14 cellular contexts compared by ENCODE assay signal in genomic region chr18:35923939-35924338, GRCh38.
"Had no signal": no experiment of that assay in that cellular context is flagged by ENCODE, and none has a peak within 500 bp of the region (broad histone marks: within the 10 kb centered on the region; RNA-seq: fewer than 3 reads in every experiment).

No MANE protein-coding gene starts in this region.

- H3K27me3 ChIP-seq: brain microvascular endothelial cell, vagina had no signal

- FAIRE-seq: endothelial cell of umbilical vein had no signal

- ATAC-seq: natural killer cell treated with Interleukin-12 subunit alpha and Interleukin-12 subunit beta and Interleukin-15 and Interleukin-18, amount 100 ng/mL, for 72 hours; stimulated activated memory B cell treated with anti-CD40 and anti-IgM and Interleukin-4, amounts not matched to agents 10 μg/mL and 1 μg/mL and 100 μg/mL, for 72 hours had no signal

- H3K4me3 ChIP-seq: coronary artery, tibial artery, vagina had no signal

- H3K36me3 ChIP-seq: brain microvascular endothelial cell, tibial artery, vagina had no signal

- H3K9me3 ChIP-seq: tibial artery, vagina had no signal

- H3K27ac ChIP-seq: brain microvascular endothelial cell, coronary artery, tibial artery, vagina had no signal

- DNase-seq: activated CD4-positive, CD25-positive, alpha-beta regulatory T cell treated with anti-CD3 and anti-CD28 coated beads, Interleukin-2, amount 50 U/mL, for 72 hours; activated naive CD8-positive, alpha-beta T cell treated with anti-CD3 and anti-CD28 coated beads for 36 hours; amygdala; brain microvascular endothelial cell; foreskin fibroblast; glutamatergic neuron; hypothalamus; stimulated activated CD4-positive, alpha-beta T cell treated with anti-CD3 and anti-CD28 coated beads, Interleukin-12 subunit alpha, Interleukin-12 subunit beta, amount 100 ng/mL, for 4 hours; tibial artery had no signal

- H3K4me1 ChIP-seq: tibial artery, vagina had no signal
